Comparison of ENCODE assay signal across 13 cellular contexts in the genomic region with DNA sequence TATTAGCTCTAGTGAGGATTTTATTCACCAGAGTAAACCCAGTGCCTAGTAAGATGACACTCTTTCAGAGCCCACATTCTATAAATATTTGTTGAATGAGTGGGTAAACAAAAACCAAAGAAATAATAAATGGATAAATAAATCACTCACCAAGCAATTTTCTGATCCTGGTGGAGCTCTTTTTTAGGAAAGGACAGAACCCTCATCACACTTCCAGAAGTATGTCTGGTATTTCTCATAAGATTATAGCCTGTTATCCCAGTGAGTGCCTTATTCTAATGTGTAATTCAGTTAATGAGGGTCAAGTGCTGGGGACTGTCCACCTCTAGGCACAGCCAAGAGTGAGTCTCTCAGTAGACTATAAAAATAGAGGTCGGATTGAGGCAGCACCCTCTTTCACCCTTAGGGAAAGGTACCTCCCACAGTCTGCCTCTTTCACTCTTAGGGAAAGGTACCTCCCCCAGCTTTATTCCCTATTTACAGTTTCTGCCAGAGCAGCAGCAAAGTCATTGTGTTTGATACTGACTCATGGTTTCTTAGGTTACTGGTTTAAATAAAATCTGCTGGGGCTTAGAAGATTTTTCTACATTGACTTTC.
DNase-seq lines count a peak whose midpoint lies in the region; FAIRE-seq and TF ChIP-seq lines count a peak whose summit lies in the region.
"Had no signal": no experiment of that assay in that cellular context is flagged by ENCODE, and none has a peak within 500 bp of the region (broad histone marks: within the 10 kb centered on the region; RNA-seq: fewer than 3 reads in every experiment).

No MANE protein-coding gene starts in this region.

- FAIRE-seq in bronchial epithelial cell (lab: Jason Lieb, UNC), result no peak
- FAIRE-seq: small intestine had no signal

- TF ChIP-seq CTCF in bronchial epithelial cell (IDR thresholded peaks at IDR 0.05; ENCODE audit: insufficient read depth, low read length, severe bottlenecking), result no peak
- no peak for TF ChIP-seq CTCF in kidney epithelial cell (IDR thresholded peaks at IDR 0.05; ENCODE audit: insufficient read depth, low read length, poor library complexity, severe bottlenecking)
- TF ChIP-seq CTCF in stomach (IDR thresholded peaks at IDR 0.05), result no peak
- TF ChIP-seq CTCF in lower leg skin (IDR thresholded peaks at IDR 0.05), result no peak

- no peaks in the 10 kb centered on the region for H3K4me1 ChIP-seq in stomach

- 18 to 40% (median 33%) methylated on average over 1 of the region's 1 CpG for WGBS in stomach, 5 donors
- 23 to 25% methylated on average over 1 of the region's 1 CpG for WGBS in lower leg skin, 2 donors

- no peak overlapping the region for H3K27ac ChIP-seq in stomach

- no peaks in the 10 kb centered on the region for H3K27me3 ChIP-seq in bronchial epithelial cell (ENCODE audit: control insufficient read depth, insufficient read depth, low read length)
- no peaks in the 10 kb centered on the region for H3K27me3 ChIP-seq in kidney epithelial cell (ENCODE audit: control insufficient read depth, insufficient read depth, low read length)
- no peaks in the 10 kb centered on the region for H3K27me3 ChIP-seq in stomach
- H3K27me3 ChIP-seq: BE2C had no signal

- intact Hi-C loops in stomach (cut with DNase I; ENCODE audit: low total_unique reads) (no loop called here), lower leg skin (cut with DNase I; ENCODE audit: low total_unique reads) (no loop called here)

- TF ChIP-seq POLR2A in stomach (IDR thresholded peaks at IDR 0.05), result no peak
- TF ChIP-seq POLR2A in lower leg skin (IDR thresholded peaks at IDR 0.05), result no peak

- TF ChIP-seq EP300 in stomach (IDR thresholded peaks at IDR 0.05), result no peak

- H3K9me3 ChIP-seq in stomach, result no peaks in the 10 kb centered on the region
- H3K9me3 ChIP-seq: BE2C had no signal

- H3K36me3 ChIP-seq in bronchial epithelial cell (ENCODE audit: control insufficient read depth, insufficient read depth, low read length) (no peaks in the 10 kb centered on the region), kidney epithelial cell (ENCODE audit: control insufficient read depth, insufficient read depth, low read length) (no peaks in the 10 kb centered on the region), stomach (no peaks in the 10 kb centered on the region)

- peak; percentile 74 for DNase-seq in AG08395 (ENCODE audit: low spot score)
- DNase-seq in HT1080 (ENCODE audit: low read depth), result peak; percentile 53
- DNase-seq in bronchial epithelial cell (ENCODE audit: low read depth), result peak; percentile 54
- peak; percentile 77 for DNase-seq in kidney epithelial cell (ENCODE audit: low read depth)
- DNase-seq in NCI-H82 treated with DMSO at 0.1 percent for 48 hours (lab: John Stamatoyannopoulos, UW; ENCODE audit: unreplicated experiment), result no peak
- no peak for DNase-seq in SHP77 (lab: John Stamatoyannopoulos, UW)
- no peak for DNase-seq in stomach
- no peak for DNase-seq in lower leg skin (ENCODE audit: low spot score in 2 of 2)
- DNase-seq: BE2C; naive thymus-derived CD8-positive, alpha-beta T cell; NCI-H1930; small intestine; T-helper 9 cell had no signal

- no peak overlapping the region for H3K4me3 ChIP-seq in bronchial epithelial cell (ENCODE audit: low read depth, low read length)
- H3K4me3 ChIP-seq in kidney epithelial cell (ENCODE audit: low read depth, low read length), result no peak overlapping the region
- H3K4me3 ChIP-seq in stomach, result no peak overlapping the region
- no peak overlapping the region for H3K4me3 ChIP-seq in lower leg skin (ENCODE audit: low read depth, poor library complexity, severe bottlenecking)

Comparison
In these comparisons a context has a peak if more than half of its experiments do, and no peak if none do; other contexts are left out.
1. DNase-seq: peak in AG08395 (single experiment), HT1080 (single experiment), bronchial epithelial cell (single experiment) and kidney epithelial cell (single experiment); none in NCI-H82 treated with DMSO at 0.1 percent for 48 hours (single experiment), SHP77 (0 of 2), stomach (single experiment) and lower leg skin (0 of 2).